ENCODE assay signal across 10 cellular contexts in the genomic region with DNA sequence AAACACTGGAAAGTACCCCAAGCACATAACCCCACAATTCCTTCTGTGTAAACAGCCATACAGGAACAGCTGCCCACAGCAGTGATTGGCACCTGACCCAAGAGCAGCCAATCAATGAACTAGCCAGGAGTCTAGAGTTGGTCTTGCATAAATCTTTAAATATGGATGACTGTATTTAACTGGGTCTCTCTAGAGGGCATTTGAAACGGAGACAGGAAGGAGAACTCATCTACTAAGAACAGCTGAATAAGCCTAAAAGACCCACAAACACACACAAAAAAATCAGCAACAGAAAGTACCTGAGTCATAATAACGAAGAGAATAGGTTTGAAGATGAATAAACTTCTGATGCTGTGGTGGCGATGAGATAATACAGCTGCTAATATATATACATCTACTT. TPM values are rescaled to one million over a fixed set of nuclear protein-coding genes. Genes with fewer than 3 reads are reported as not detected.
A peak's percentile ranks its signal among the peaks of the same experiment; 100 is the strongest.
DNase-seq lines count a peak whose midpoint lies in the region; ATAC-seq and TF ChIP-seq lines count a peak whose summit lies in the region.
"Had no signal": no experiment of that assay in that cellular context is flagged by ENCODE, and none has a peak within 500 bp of the region (broad histone marks: within the 10 kb centered on the region; RNA-seq: fewer than 3 reads in every experiment).

No MANE protein-coding gene starts in this region.

- H3K27me3 Mint-ChIP-seq in mesothelial cell of epicardium (ENCODE audit: low read depth): no peaks in the 10 kb centered on the region

- TF ChIP-seq CTCF in right atrium auricular region (IDR thresholded peaks at IDR 0.05) (no peak), mesothelial cell of epicardium (IDR thresholded peaks at IDR 0.05; ENCODE audit: unreplicated experiment) (no peak)

- H3K4me3 ChIP-seq in GM08714 (ENCODE audit: low read length) (peak overlapping the region; percentile 17; the same call in 1 of the 2 replicates), SJCRH30 (no peak overlapping the region), right atrium auricular region (no peak overlapping the region)
- H3K4me3 ChIP-seq: prostate gland had no signal

- no peak overlapping the region for H3K27ac Mint-ChIP-seq in mesothelial cell of epicardium

- peaks cover 14% of the 10 kb centered on the region for H3K36me3 Mint-ChIP-seq in mesothelial cell of epicardium

- H3K9me3 ChIP-seq in SJCRH30 (replicated peaks) (no peaks in the 10 kb centered on the region), right atrium auricular region (no peaks in the 10 kb centered on the region)
- H3K9me3 ChIP-seq: prostate gland had no signal

- ATAC-seq in GM18907 (IDR thresholded peaks at IDR 0.05; ENCODE audit: unreplicated experiment) (peak; percentile 63), HG02798 (IDR thresholded peaks at IDR 0.05; ENCODE audit: poor library complexity, unreplicated experiment) (peak; percentile 60)

- H3K4me3 Mint-ChIP-seq in mesothelial cell of epicardium: no peak overlapping the region

- H3K36me3 ChIP-seq in SJCRH30 (no peaks in the 10 kb centered on the region; the same call in 1 of the 2 replicates), right atrium auricular region (no peaks in the 10 kb centered on the region)
- H3K36me3 ChIP-seq: prostate gland had no signal

- H3K27me3 ChIP-seq in SJCRH30: no peaks in the 10 kb centered on the region
- no peaks in the 10 kb centered on the region for H3K27me3 ChIP-seq in right atrium auricular region

- H3K4me1 Mint-ChIP-seq in mesothelial cell of epicardium: no peaks in the 10 kb centered on the region

- DNase-seq in SJCRH30 (peak; percentile 45 to 68), right atrium auricular region (ENCODE audit: low spot score) (no peak), mesothelial cell of epicardium (ENCODE audit: low spot score in 2 of 2, unreplicated experiment in 2 of 2) (no peak), NCI-H1417 treated with DMSO at 0.1 percent for 48 hours (lab: John Stamatoyannopoulos, UW) (no peak), dedifferentiated amniotic fluid mesenchymal stem cell (ENCODE audit: extremely low spot score) (no peak)
- DNase-seq: kidney had no signal

- H3K4me1 ChIP-seq in SJCRH30 (peaks cover 15% of the 10 kb centered on the region), right atrium auricular region (no peaks in the 10 kb centered on the region)
- H3K4me1 ChIP-seq: prostate gland had no signal

- H3K9me3 Mint-ChIP-seq in mesothelial cell of epicardium: peaks cover 5% of the 10 kb centered on the region

- H3K27ac ChIP-seq in SJCRH30: peak overlapping the region; percentile 51
- no peak overlapping the region for H3K27ac ChIP-seq in right atrium auricular region
- H3K27ac ChIP-seq: prostate gland had no signal

RNA-seq across cellular contexts. Expression of a gene that starts 49.0 kb away (rescaled TPM):
- total RNA-seq in SJCRH30 (2014; rRNA removed; shearing (Covaris generic)): 27.4 and 29.7 TPM in 2 replicates
- total RNA-seq in right atrium auricular region (10 to 100 TPM in 1 of 2 donors, 1 to 10 TPM in 1; 9.2 to 16.1 TPM), mesothelial cell of epicardium (22.9 to 28.7 TPM (median 26.4 TPM) in 3 replicates)

Comparison
In these comparisons a context has a peak if more than half of its experiments do, and no peak if none do; other contexts are left out.
1. DNase-seq: peak in SJCRH30 (2 of 2); none in right atrium auricular region (single experiment), mesothelial cell of epicardium (0 of 2), NCI-H1417 treated with DMSO at 0.1 percent for 48 hours (single experiment) and dedifferentiated amniotic fluid mesenchymal stem cell (single experiment).